ENCODE assay signal across 27 cellular contexts in the genomic region with DNA sequence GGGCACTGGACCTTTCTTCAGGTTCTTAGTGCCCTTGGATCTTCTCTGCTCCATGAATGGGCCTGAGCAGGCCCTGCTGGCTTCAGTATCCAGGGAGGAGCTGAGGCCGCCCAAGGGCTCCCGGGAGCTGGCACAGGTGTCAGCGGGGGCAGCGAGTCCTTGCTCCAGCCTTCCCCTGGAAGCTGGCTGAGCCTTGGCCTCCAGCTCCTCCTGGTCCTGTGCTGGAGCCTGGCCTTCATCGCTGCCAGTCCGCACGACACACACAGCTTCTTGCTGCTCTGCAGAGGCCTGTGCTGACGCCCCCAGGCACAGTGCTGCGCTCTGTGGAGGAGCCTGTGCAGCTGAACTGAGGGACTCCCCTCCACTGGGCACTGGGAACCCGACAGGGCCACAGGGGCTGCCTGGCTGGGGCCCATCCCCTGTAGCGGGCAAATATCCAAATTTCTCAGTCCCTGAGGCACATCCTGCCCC. TPM values are rescaled to one million over a fixed set of nuclear protein-coding genes. Genes with fewer than 3 reads are reported as not detected.
DNase-seq lines count a peak whose midpoint lies in the region; ATAC-seq, FAIRE-seq and TF ChIP-seq lines count a peak whose summit lies in the region.
"Had no signal": no experiment of that assay in that cellular context is flagged by ENCODE, and none has a peak within 500 bp of the region (broad histone marks: within the 10 kb centered on the region; RNA-seq: fewer than 3 reads in every experiment).

No MANE protein-coding gene starts in this region.

- no peak overlapping the region for H3K4me3 ChIP-seq in AG04450 (ENCODE audit: low read depth, low read length)
- no peak overlapping the region for H3K4me3 ChIP-seq in HEK293 (ENCODE audit: low read depth, low read length)
- H3K4me3 ChIP-seq in astrocyte (ENCODE audit: insufficient read depth, low read depth, low read length), result no peak overlapping the region
- H3K4me3 ChIP-seq: SJCRH30, skin epidermis, suprapubic skin, vagina had no signal

- no peak overlapping the region for H3K9ac ChIP-seq in astrocyte (ENCODE audit: low read length)

- CTCF ChIA-PET in AG04450 (lab: Charles Lee) (interaction anchor here (1.3 to 1.5 kb wide), 2 partner anchors 25 to 150 kb away, joined by 7 to 10 read pairs; no protein-coding TSS in a partner anchor), HEK293 (lab: Yijun Ruan, JAX) (interaction anchor here (5.5 kb wide), 1 partner anchor 151 kb away, joined by 46 read pairs; no protein-coding TSS in a partner anchor)

- H3K9me3 Mint-ChIP-seq in astrocyte (ENCODE audit: unreplicated experiment) (no peaks in the 10 kb centered on the region), memory B cell (no peaks in the 10 kb centered on the region), nephron progenitor cell (no peaks in the 10 kb centered on the region)
- H3K9me3 Mint-ChIP-seq: activated CD4-positive, alpha-beta T cell treated with anti-CD3 and anti-CD28 coated beads, Interleukin-2, amount 10 ng/mL, durations not matched to agents 24 days and 14 days; activated T-helper 1 cell treated with anti-CD3 and anti-CD28 coated beads, Interleukin-12 subunit alpha, Interleukin-12 subunit beta, Interleukin-2, Interleukin-4 antibody, amounts not matched to agents 30 ng/mL and 10 ng/mL and 1 ng/mL, durations not matched to agents 14 hours and 24 hours and 36 hours; HFFc6; T-helper 1 cell treated with Interleukin-12 subunit alpha and Interleukin-12 subunit beta and Interleukin-4 antibody, amounts not matched to agents 30 μg/mL and 1 μg/mL, for 36 hours had no signal

- H3K4me1 ChIP-seq in HEK293 (ENCODE audit: control insufficient read depth, insufficient read depth, low read length) (no peaks in the 10 kb centered on the region), astrocyte (ENCODE audit: insufficient read depth, low read length) (no peaks in the 10 kb centered on the region)
- H3K4me1 ChIP-seq: SJCRH30, vagina had no signal

- H3K27ac ChIP-seq in AG04450 (ENCODE audit: low read depth, low read length) (peak overlapping the region; percentile 2), HEK293 (ENCODE audit: extremely low read depth, low read depth, low read length) (no peak overlapping the region), astrocyte (ENCODE audit: low read depth, low read length) (no peak overlapping the region)
- H3K27ac ChIP-seq: C4-2B, SJCRH30, suprapubic skin, vagina had no signal

- peaks cover 2% of the 10 kb centered on the region for H3K27me3 Mint-ChIP-seq in astrocyte (ENCODE audit: low read depth, unreplicated experiment)
- H3K27me3 Mint-ChIP-seq in memory B cell, result no peaks in the 10 kb centered on the region
- peaks cover 16% of the 10 kb centered on the region for H3K27me3 Mint-ChIP-seq in nephron progenitor cell (ENCODE audit: low read depth, poor library complexity)

- H3K36me3 ChIP-seq in HEK293 (ENCODE audit: control insufficient read depth in 2 of 2, insufficient read depth in 1 of 2, low read length in 2 of 2), result no peaks in the 10 kb centered on the region
- H3K36me3 ChIP-seq in astrocyte (ENCODE audit: insufficient read depth, low read length), result no peaks in the 10 kb centered on the region
- H3K36me3 ChIP-seq: SJCRH30, suprapubic skin, vagina had no signal

- H4K20me1 ChIP-seq in astrocyte (ENCODE audit: insufficient read depth, low read length), result no peaks in the 10 kb centered on the region

- H3K27ac Mint-ChIP-seq in astrocyte (ENCODE audit: unreplicated experiment), result no peak overlapping the region
- H3K27ac Mint-ChIP-seq in memory B cell, result peak overlapping the region; percentile 41
- H3K27ac Mint-ChIP-seq in nephron progenitor cell, result no peak overlapping the region
- H3K27ac Mint-ChIP-seq: activated CD4-positive, alpha-beta T cell treated with anti-CD3 and anti-CD28 coated beads, Interleukin-2, amount 10 ng/mL, durations not matched to agents 24 days and 14 days; activated T-helper 1 cell treated with anti-CD3 and anti-CD28 coated beads, Interleukin-12 subunit alpha, Interleukin-12 subunit beta, Interleukin-2, Interleukin-4 antibody, amounts not matched to agents 30 ng/mL and 10 ng/mL and 1 ng/mL, durations not matched to agents 14 hours and 24 hours and 36 hours; HFFc6; T-helper 1 cell treated with Interleukin-12 subunit alpha and Interleukin-12 subunit beta and Interleukin-4 antibody, amounts not matched to agents 30 μg/mL and 1 μg/mL, for 36 hours had no signal

- H3K27me3 ChIP-seq in AG04450 (ENCODE audit: control insufficient read depth, insufficient read depth, low read length) (no peaks in the 10 kb centered on the region), astrocyte (ENCODE audit: insufficient read depth, low read length) (no peaks in the 10 kb centered on the region)
- H3K27me3 ChIP-seq: SJCRH30, suprapubic skin, vagina had no signal

- H3K36me3 Mint-ChIP-seq in astrocyte (ENCODE audit: low read depth, unreplicated experiment), result no peaks in the 10 kb centered on the region
- no peaks in the 10 kb centered on the region for H3K36me3 Mint-ChIP-seq in memory B cell
- no peaks in the 10 kb centered on the region for H3K36me3 Mint-ChIP-seq in nephron progenitor cell (ENCODE audit: low read depth)

- no peaks in the 10 kb centered on the region for H3K79me2 ChIP-seq in astrocyte (ENCODE audit: insufficient read depth, low read length)

- POLR2A ChIA-PET in AG04450 (lab: Yijun Ruan, JAX), result interaction anchor here (0.6 kb wide), 1 partner anchor 89 kb away, joined by 13 read pairs; no protein-coding TSS in a partner anchor
- POLR2A ChIA-PET in HEK293 (lab: Yijun Ruan, JAX), result no interaction called here

- H3K9me3 ChIP-seq in AG04450 (ENCODE audit: control insufficient read depth, insufficient read depth, low read length) (peaks cover 4% of the 10 kb centered on the region; the same call in 1 of the 2 replicates), HEK293 (ENCODE audit: control insufficient read depth, insufficient read depth, low read depth, low read length) (no peaks in the 10 kb centered on the region), astrocyte (ENCODE audit: insufficient read depth, low read depth, low read length) (no peaks in the 10 kb centered on the region)
- H3K9me3 ChIP-seq: suprapubic skin, vagina had no signal

- peak overlapping the region; percentile 11 for H2AFZ ChIP-seq in astrocyte (ENCODE audit: low read depth, low read length)

- no peak overlapping the region for H3K4me3 Mint-ChIP-seq in astrocyte (ENCODE audit: unreplicated experiment)
- no peak overlapping the region for H3K4me3 Mint-ChIP-seq in memory B cell
- H3K4me3 Mint-ChIP-seq in nephron progenitor cell, result no peak overlapping the region
- H3K4me3 Mint-ChIP-seq: activated CD4-positive, alpha-beta T cell treated with anti-CD3 and anti-CD28 coated beads, Interleukin-2, amount 10 ng/mL, durations not matched to agents 24 days and 14 days; activated T-helper 1 cell treated with anti-CD3 and anti-CD28 coated beads, Interleukin-12 subunit alpha, Interleukin-12 subunit beta, Interleukin-2, Interleukin-4 antibody, amounts not matched to agents 30 ng/mL and 10 ng/mL and 1 ng/mL, durations not matched to agents 14 hours and 24 hours and 36 hours; HFFc6; T-helper 1 cell treated with Interleukin-12 subunit alpha and Interleukin-12 subunit beta and Interleukin-4 antibody, amounts not matched to agents 30 μg/mL and 1 μg/mL, for 36 hours had no signal

- ATAC-seq in memory B cell (ENCODE audit: low read depth) (no peak), HG03521 (IDR thresholded peaks at IDR 0.05; ENCODE audit: unreplicated experiment) (no peak), GM21515 (IDR thresholded peaks at IDR 0.05; ENCODE audit: unreplicated experiment) (no peak)
- ATAC-seq: PC-3 had no signal

- H3K4me2 ChIP-seq in astrocyte (ENCODE audit: low read length), result no peak overlapping the region

- no peak for DNase-seq in AG04450 (ENCODE audit: low read depth, low spot score)
- no peak for DNase-seq in astrocyte (ENCODE audit: low read depth)
- DNase-seq in memory B cell (ENCODE audit: low spot score in 2 of 2), result no peak
- DNase-seq in nephron progenitor cell, result no peak
- DNase-seq in NCI-H2196 (lab: John Stamatoyannopoulos, UW; ENCODE audit: unreplicated experiment), result no peak
- DNase-seq: activated CD4-positive, alpha-beta T cell treated with anti-CD3 and anti-CD28 coated beads, Interleukin-2, amount 10 ng/mL, durations not matched to agents 24 days and 14 days; activated naive CD4-positive, alpha-beta T cell treated with anti-CD3 and anti-CD28 coated beads, Interleukin-2, amount 50 U/mL, for 16 hours; Calu3; central memory CD4-positive, alpha-beta T cell; glutamatergic neuron; HFFc6; IMR-90; NCI-H1417 treated with DMSO at 0.1 percent for 48 hours; NCI-H2107; NCI-H446 treated with DMSO at 0.1 percent for 48 hours; PC-3; SJCRH30; stimulated activated CD4-positive, alpha-beta T cell treated with anti-CD3 and anti-CD28 coated beads, Interleukin-1b, Interleukin-23, amount 100 ng/mL, for 48 hours had no signal

- H3K4me1 Mint-ChIP-seq in astrocyte (ENCODE audit: low read depth, unreplicated experiment) (no peaks in the 10 kb centered on the region), memory B cell (peaks cover 16% of the 10 kb centered on the region), nephron progenitor cell (peaks cover 5% of the 10 kb centered on the region)

- TF ChIP-seq CTCF in AG04450 (IDR thresholded peaks at IDR 0.05; ENCODE audit: low read depth, low read length) (no peak), HEK293 (tag by site-specific recombination; IDR thresholded peaks at IDR 0.05) (no peak), astrocyte (IDR thresholded peaks at IDR 0.05; ENCODE audit: insufficient read depth, low read depth, low read length) (no peak), nephron progenitor cell (IDR thresholded peaks at IDR 0.05) (no peak)

- no peak for FAIRE-seq in astrocyte (lab: Jason Lieb, UNC)

TF ChIP-seq in HEK293, 187 proteins besides CTCF, POLR2A, EP300 and RAD21:
- no peak for TF ChIP-seq IKZF3 (tag by site-specific recombination; IDR thresholded peaks at IDR 0.05)
- TF ChIP-seq ZNF600 (tag by site-specific recombination; IDR thresholded peaks at IDR 0.05), result 0 out of 2 replicates have a peak, but pooled peaks have one; percentile 46

RNA-seq across cellular contexts. Expression of a gene that starts 1.7 kb away (rescaled TPM):
- 78.8 and 98.5 TPM in 2 replicates for polyA plus RNA-seq in AG04450 (2011; rRNA removed)
- polyA minus RNA-seq in AG04450 (2011; rRNA and poly(A)+ RNA removed), result 62.9 and 89.1 TPM in 2 replicates
- total RNA-seq in astrocyte, result 27.8 and 28.0 TPM in 2 replicates
- total RNA-seq: activated CD4-positive, alpha-beta T cell treated with anti-CD3 and anti-CD28 coated beads, Interleukin-2, amount 10 ng/mL, durations not matched to agents 24 days and 14 days; activated T-helper 1 cell treated with anti-CD3 and anti-CD28 coated beads, Interleukin-12 subunit alpha, Interleukin-12 subunit beta, Interleukin-2, Interleukin-4 antibody, amounts not matched to agents 30 ng/mL and 10 ng/mL and 1 ng/mL, durations not matched to agents 14 hours and 24 hours and 36 hours had no signal

RNA-seq across cellular contexts. Expression of a gene that starts 49.9 kb away (rescaled TPM):
- polyA plus RNA-seq in AG04450 (2011; rRNA removed), result 5.4 and 7.2 TPM in 2 replicates
- polyA minus RNA-seq in AG04450 (2011; rRNA and poly(A)+ RNA removed), result 6.6 and 7.8 TPM in 2 replicates
- 25.1 and 25.8 TPM in 2 replicates for total RNA-seq in astrocyte
